In the genomic region with DNA sequence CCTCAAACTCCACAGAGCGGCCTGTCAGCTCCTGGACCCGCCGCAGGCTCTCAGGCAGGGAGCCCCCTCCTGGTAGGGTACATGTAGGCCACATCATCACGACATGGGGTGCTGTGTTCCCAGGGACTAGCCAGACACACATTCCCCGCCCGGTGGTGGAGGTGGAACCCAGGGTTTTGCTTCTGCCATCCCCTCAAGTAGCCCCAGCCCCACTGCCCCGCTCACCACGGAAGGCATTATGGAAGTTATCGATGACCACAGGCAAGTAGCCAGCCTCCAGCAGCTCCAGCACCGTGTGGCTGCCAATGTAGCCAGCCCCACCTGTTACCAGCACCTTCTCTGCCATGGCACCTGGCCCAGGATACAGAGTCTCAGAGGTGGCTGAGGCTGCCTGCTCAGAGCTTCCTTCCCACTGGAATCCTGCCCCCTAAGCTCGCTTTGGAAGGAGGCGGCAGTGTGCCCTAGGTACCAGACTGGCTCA, we compare ENCODE assay signal across 9 cellular contexts.
DNase-seq lines count a peak whose midpoint lies in the region; ATAC-seq and TF ChIP-seq lines count a peak whose summit lies in the region.
"Had no signal": no experiment of that assay in that cellular context is flagged by ENCODE, and none has a peak within 500 bp of the region (broad histone marks: within the 10 kb centered on the region; RNA-seq: fewer than 3 reads in every experiment).

No MANE protein-coding gene starts in this region.

- H4K20me1 ChIP-seq in DOHH2 (ENCODE audit: control insufficient read depth, insufficient read depth, low read depth, low read length): no peaks in the 10 kb centered on the region

- no peaks in the 10 kb centered on the region for H3K9me2 ChIP-seq in DOHH2 (replicated peaks; ENCODE audit: control insufficient read depth, low read length)

- peak overlapping the region; percentile 90 for H3K9ac ChIP-seq in NT2/D1 (ENCODE audit: insufficient read length, low read depth)
- peak overlapping the region; percentile 87 to 94 for H3K9ac ChIP-seq in duodenal mucosa (ENCODE audit: low read depth in 1 of 2, low read length in 2 of 2)

- no peak overlapping the region for H2AFZ ChIP-seq in neuron (ENCODE audit: low read depth, low read length)

- H3K4me1 ChIP-seq in DOHH2 (ENCODE audit: control insufficient read depth, low read length) (peaks cover 17% of the 10 kb centered on the region), NT2/D1 (ENCODE audit: insufficient read depth, insufficient read length) (peaks cover 9% of the 10 kb centered on the region), duodenal mucosa (ENCODE audit: control insufficient read depth in 1 of 2, insufficient read depth in 2 of 2, low read length in 2 of 2) (peaks cover 25 to 36% of the 10 kb centered on the region in 2 donors), neuron (ENCODE audit: insufficient read depth, low read length) (peaks cover 14% of the 10 kb centered on the region)

- no peaks in the 10 kb centered on the region for H3K9me3 ChIP-seq in DOHH2 (ENCODE audit: control insufficient read depth, insufficient read depth, low read length)
- no peaks in the 10 kb centered on the region for H3K9me3 ChIP-seq in NT2/D1 (ENCODE audit: insufficient read depth, low read length)
- H3K9me3 ChIP-seq in duodenal mucosa (ENCODE audit: control insufficient read depth in 1 of 2, low read length in 2 of 2): no peaks in the 10 kb centered on the region
- H3K9me3 ChIP-seq in neuron (ENCODE audit: low read length): no peaks in the 10 kb centered on the region

- H3K4me2 ChIP-seq in DOHH2 (ENCODE audit: low read length): peak overlapping the region; percentile 98; the same call in 1 of the 2 replicates

- H3F3A ChIP-seq in DOHH2 (ENCODE audit: control insufficient read depth, insufficient read depth): no peaks in the 10 kb centered on the region

- ATAC-seq in GM18909 (IDR thresholded peaks at IDR 0.05; ENCODE audit: poor library complexity, unreplicated experiment) (no peak), GM21529 (IDR thresholded peaks at IDR 0.05; ENCODE audit: unreplicated experiment) (no peak)

- H3K4me3 ChIP-seq in DOHH2 (ENCODE audit: low read length) (no peak overlapping the region), NT2/D1 (ENCODE audit: insufficient read length, low read depth) (no peak overlapping the region), duodenal mucosa (ENCODE audit: low read depth in 1 of 2, low read length in 2 of 2) (peak overlapping the region; percentile 88 to 89), neuron (ENCODE audit: low read length) (peak overlapping the region; percentile 91)

- peaks cover 9% of the 10 kb centered on the region for H3K79me2 ChIP-seq in DOHH2 (ENCODE audit: control insufficient read depth, low read length)

- DNase-seq in NT2/D1 (ENCODE audit: low read depth, low spot score): no peak
- no peak for DNase-seq in foreskin melanocyte
- DNase-seq in GDM1 (lab: John Stamatoyannopoulos, UW): no peak
- DNase-seq: effector CD4-positive, alpha-beta T cell had no signal

- TF ChIP-seq CTCF in DOHH2 (IDR thresholded peaks at IDR 0.05; ENCODE audit: low read depth, low read length, poor library complexity, severe bottlenecking): peak; percentile 51

- no peaks in the 10 kb centered on the region for H3K27me3 ChIP-seq in DOHH2 (ENCODE audit: control insufficient read depth, low read length)
- H3K27me3 ChIP-seq in NT2/D1 (ENCODE audit: insufficient read depth, insufficient read length): peaks cover 9% of the 10 kb centered on the region
- no peaks in the 10 kb centered on the region for H3K27me3 ChIP-seq in duodenal mucosa (ENCODE audit: control insufficient read depth in 1 of 2, insufficient read depth in 2 of 2, low read length in 2 of 2)
- no peaks in the 10 kb centered on the region for H3K27me3 ChIP-seq in neuron (ENCODE audit: insufficient read depth, low read length)

- no peak overlapping the region for H3K27ac ChIP-seq in DOHH2 (ENCODE audit: low read depth, low read length)
- peak overlapping the region; percentile 96 for H3K27ac ChIP-seq in duodenal mucosa (ENCODE audit: low read depth, low read length)

- H3K36me3 ChIP-seq in DOHH2 (ENCODE audit: control insufficient read depth, low read length): peaks cover 27% of the 10 kb centered on the region
- peaks cover 44% of the 10 kb centered on the region for H3K36me3 ChIP-seq in NT2/D1 (ENCODE audit: insufficient read depth, insufficient read length, low read length)
- peaks cover 13 to 41% of the 10 kb centered on the region in 2 donors for H3K36me3 ChIP-seq in duodenal mucosa (ENCODE audit: control insufficient read depth in 1 of 2, insufficient read depth in 2 of 2, low read length in 2 of 2)
- H3K36me3 ChIP-seq in neuron (ENCODE audit: insufficient read depth, low read length): peaks cover 28% of the 10 kb centered on the region

Comparison
In these comparisons a context has a peak if more than half of its experiments do, and no peak if none do; other contexts are left out.
1. H3K4me3 ChIP-seq: peak in duodenal mucosa (2 of 2) and neuron (single experiment); none in DOHH2 (single experiment) and NT2/D1 (single experiment).